Comparison of ENCODE assay signal across 9 cellular contexts in the genomic region with DNA sequence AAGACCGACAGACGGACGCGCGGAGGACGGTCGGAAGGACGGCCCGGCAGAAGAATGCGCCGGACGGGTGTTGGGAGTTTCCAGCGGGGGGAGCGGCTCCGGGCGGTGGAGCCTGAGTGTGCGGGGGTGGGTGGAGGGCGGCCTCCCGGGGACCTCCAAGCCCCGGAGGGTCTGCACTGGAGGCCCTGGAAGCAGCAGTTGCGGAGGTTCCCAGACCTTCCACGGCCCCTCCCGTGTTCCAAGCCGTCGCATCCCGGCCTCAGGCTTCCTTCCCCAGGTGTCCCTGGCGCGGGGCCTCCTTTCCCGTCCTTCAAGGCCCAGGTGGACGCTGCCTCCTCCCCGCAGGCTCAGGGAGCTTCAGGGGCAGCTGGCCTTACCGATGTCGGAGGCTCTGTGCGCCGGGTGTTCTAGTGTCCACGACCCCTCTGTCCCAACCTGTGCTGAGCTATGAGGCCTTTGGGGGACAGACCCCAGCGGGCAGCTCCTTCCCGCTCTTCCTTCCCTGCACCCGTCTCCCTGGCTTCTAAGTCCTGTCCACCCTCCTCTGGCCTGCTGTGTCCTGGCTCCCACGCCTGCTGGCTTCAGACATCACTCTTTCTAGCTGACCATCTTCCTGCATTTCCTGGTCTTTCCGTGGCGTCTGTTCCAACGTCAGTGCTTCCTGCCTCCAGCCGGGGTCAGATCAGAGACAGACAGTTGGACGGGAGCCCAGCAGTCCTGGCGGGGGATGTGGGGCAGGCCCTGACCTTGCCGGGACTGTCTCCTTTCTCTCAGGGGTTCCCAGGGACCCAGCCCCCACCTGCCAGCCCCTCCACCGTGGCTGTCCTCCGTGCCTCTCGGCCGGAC. TPM values are rescaled to one million over a fixed set of nuclear protein-coding genes. Genes with fewer than 3 reads are reported as not detected.
DNase-seq lines count a peak whose midpoint lies in the region; ATAC-seq, FAIRE-seq and TF ChIP-seq lines count a peak whose summit lies in the region.
"Had no signal": no experiment of that assay in that cellular context is flagged by ENCODE, and none has a peak within 500 bp of the region (broad histone marks: within the 10 kb centered on the region; RNA-seq: fewer than 3 reads in every experiment).

No MANE protein-coding gene starts in this region.

- 29% methylated on average over 47 of the region's 51 CpGs; no CpG with 5 or more reads in 1 of the 2 donors for WGBS in transverse colon (ENCODE audit: low coverage in 1 of 2), 2 donors

- H3K36me3 ChIP-seq in lower lobe of right lung, result no peaks in the 10 kb centered on the region
- H3K36me3 ChIP-seq in transverse colon, result no peaks in the 10 kb centered on the region

- H3K4me3 Mint-ChIP-seq in activated CD4-positive, alpha-beta T cell treated with anti-CD3 and anti-CD28 coated beads, Interleukin-2, amount 10 ng/mL, durations not matched to agents 7 days and 5 days, result peak overlapping the region; percentile 40

- no peak for TF ChIP-seq EP300 in transverse colon (IDR thresholded peaks at IDR 0.05; ENCODE audit: low read depth)

- TF ChIP-seq CTCF in lower lobe of right lung (IDR thresholded peaks at IDR 0.05), result no peak
- peak in 1 of 5 experiments; percentile 30 for TF ChIP-seq CTCF in transverse colon (IDR thresholded peaks at IDR 0.05)
- TF ChIP-seq CTCF in D721Med (IDR thresholded peaks at IDR 0.05; ENCODE audit: insufficient read depth, missing control alignments), result no peak

- peak; percentile 67 for TF ChIP-seq POLR2A in transverse colon (IDR thresholded peaks at IDR 0.05)

- H3K9me3 ChIP-seq in lower lobe of right lung (no peaks in the 10 kb centered on the region), transverse colon (no peaks in the 10 kb centered on the region)

- H3K27me3 ChIP-seq in lower lobe of right lung (ENCODE audit: low read depth) (peaks cover 54% of the 10 kb centered on the region), transverse colon (peaks cover 75% of the 10 kb centered on the region)

- in situ Hi-C loops in transverse colon (cut with MboI; ENCODE audit: low pct_ligation_motif_present in 1 of 4, low pct_unique_long_range_greater_than_20kb in 1 of 4, low sequenced_read_pairs in 3 of 4), result loop anchor here in 2 of 4 donors (25.0 kb wide), 1 partner anchor 116 kb away; the partner anchor contains the start of genes EXD3 (in 2 of the 2) and NOXA1 (in 2 of the 2)

- peaks cover 49% of the 10 kb centered on the region for H3K27me3 Mint-ChIP-seq in activated CD4-positive, alpha-beta T cell treated with anti-CD3 and anti-CD28 coated beads, Interleukin-2, amount 10 ng/mL, durations not matched to agents 7 days and 5 days

- intact Hi-C loops in lower lobe of right lung (cut with DNase I) (no loop called here), transverse colon (cut with DNase I; ENCODE audit: low total_unique reads) (no loop called here)

- no peak for DNase-seq in activated CD4-positive, alpha-beta T cell treated with anti-CD3 and anti-CD28 coated beads, Interleukin-2, amount 10 ng/mL, durations not matched to agents 7 days and 5 days
- DNase-seq in activated CD4-positive, alpha-beta T cell treated with anti-CD3 and anti-CD28 coated beads for 1 hour, result no peak
- DNase-seq in dermis blood vessel endothelial cell (peak; percentile 96), lower lobe of right lung (no peak), transverse colon (peak; percentile 77), D721Med (ENCODE audit: insufficient read length, low spot score) (no peak), GM19240 (ENCODE audit: insufficient read length, low spot score) (no peak)
- DNase-seq: stimulated activated CD4-positive, alpha-beta T cell treated with anti-CD3 and anti-CD28 coated beads, Interleukin-4, amount 100 ng/mL, for 4 hours had no signal

- no peaks in the 10 kb centered on the region for H3K9me3 Mint-ChIP-seq in activated CD4-positive, alpha-beta T cell treated with anti-CD3 and anti-CD28 coated beads, Interleukin-2, amount 10 ng/mL, durations not matched to agents 7 days and 5 days

- no peak for FAIRE-seq in D721Med (lab: Jason Lieb, UNC)

- H3K27ac Mint-ChIP-seq in activated CD4-positive, alpha-beta T cell treated with anti-CD3 and anti-CD28 coated beads, Interleukin-2, amount 10 ng/mL, durations not matched to agents 7 days and 5 days, result no peak overlapping the region

- H3K4me1 ChIP-seq in lower lobe of right lung (peaks cover 37% of the 10 kb centered on the region), transverse colon (peaks cover 6 to 62% (median 48%) of the 10 kb centered on the region in 4 donors)

- H3K27ac ChIP-seq in lower lobe of right lung (peak overlapping the region; percentile 81), transverse colon (peak overlapping the region; percentile 86 to 91 (median 88))

- H3K4me1 Mint-ChIP-seq in activated CD4-positive, alpha-beta T cell treated with anti-CD3 and anti-CD28 coated beads, Interleukin-2, amount 10 ng/mL, durations not matched to agents 7 days and 5 days, result peaks cover 13% of the 10 kb centered on the region

- CTCF ChIA-PET in activated CD4-positive, alpha-beta T cell treated with anti-CD3 and anti-CD28 coated beads, Interleukin-2, amount 10 ng/mL, durations not matched to agents 7 days and 5 days (lab: Charles Lee), result interaction anchor here (1.0 to 1.3 kb wide), 2 partner anchors 79 to 568 kb away, joined by 3 read pairs; no protein-coding TSS in a partner anchor

- H3K4me3 ChIP-seq in lower lobe of right lung (peak overlapping the region; percentile 51), transverse colon (peak overlapping the region; percentile 0 to 52 (median 44))

- POLR2A ChIA-PET in activated CD4-positive, alpha-beta T cell treated with anti-CD3 and anti-CD28 coated beads, Interleukin-2, amount 10 ng/mL, durations not matched to agents 7 days and 5 days (lab: Charles Lee), result no interaction called here

- no peaks in the 10 kb centered on the region for H3K36me3 Mint-ChIP-seq in activated CD4-positive, alpha-beta T cell treated with anti-CD3 and anti-CD28 coated beads, Interleukin-2, amount 10 ng/mL, durations not matched to agents 7 days and 5 days (ENCODE audit: low read depth)

- ATAC-seq in lower lobe of right lung, result no peak
- ATAC-seq in GM18868 (IDR thresholded peaks at IDR 0.05; ENCODE audit: unreplicated experiment), result no peak

RNA-seq across cellular contexts. Expression of gene NRARP, which starts 5.6 kb away (rescaled TPM):
- total RNA-seq in activated CD4-positive, alpha-beta T cell treated with anti-CD3 and anti-CD28 coated beads, Interleukin-2, amount 10 ng/mL, durations not matched to agents 7 days and 5 days, result under 1 TPM; 0.32 to 0.44 TPM
- total RNA-seq in dermis blood vessel endothelial cell (64.3 and 82.2 TPM in 2 replicates), lower lobe of right lung (6.5 TPM), transverse colon (100 to 1,000 TPM in 3 of 4 donors, 10 to 100 TPM in 1; 92.0 to 343 (median 134) TPM)

RNA-seq across cellular contexts. Expression of gene TOR4A, which starts 18.9 kb away (rescaled TPM):
- 1 to 10 TPM; 6.0 to 7.1 TPM for total RNA-seq in activated CD4-positive, alpha-beta T cell treated with anti-CD3 and anti-CD28 coated beads, Interleukin-2, amount 10 ng/mL, durations not matched to agents 7 days and 5 days
- total RNA-seq in dermis blood vessel endothelial cell, result 29.8 and 46.0 TPM in 2 replicates
- total RNA-seq in lower lobe of right lung, result 27.2 TPM
- 100 to 1,000 TPM in 1 of 4 donors, 10 to 100 TPM in 3; 49.2 to 121 (median 71.7) TPM for total RNA-seq in transverse colon

RNA-seq across cellular contexts. Expression of gene NELFB, which starts 41.3 kb away (rescaled TPM):
- 10 to 100 TPM; 54.1 to 66.6 TPM for total RNA-seq in activated CD4-positive, alpha-beta T cell treated with anti-CD3 and anti-CD28 coated beads, Interleukin-2, amount 10 ng/mL, durations not matched to agents 7 days and 5 days
- total RNA-seq in dermis blood vessel endothelial cell (55.3 and 83.7 TPM in 2 replicates), lower lobe of right lung (44.7 TPM), transverse colon (10 to 100 TPM; 28.1 to 90.5 (median 53.9) TPM)

RNA-seq across cellular contexts. Expression of gene STPG3, which starts 45.4 kb away (rescaled TPM):
- total RNA-seq in activated CD4-positive, alpha-beta T cell treated with anti-CD3 and anti-CD28 coated beads, Interleukin-2, amount 10 ng/mL, durations not matched to agents 7 days and 5 days, result not detected
- 0.34 TPM in 1 of 2 replicates, not detected in the other for total RNA-seq in dermis blood vessel endothelial cell
- 0.38 TPM for total RNA-seq in lower lobe of right lung
- not detected for total RNA-seq in transverse colon

RNA-seq across cellular contexts. Expression of gene TUBB4B, which starts 55.4 kb away (rescaled TPM):
- 100 to 1,000 TPM; 355 to 382 TPM for total RNA-seq in activated CD4-positive, alpha-beta T cell treated with anti-CD3 and anti-CD28 coated beads, Interleukin-2, amount 10 ng/mL, durations not matched to agents 7 days and 5 days
- total RNA-seq in dermis blood vessel endothelial cell (128 and 305 TPM in 2 replicates), lower lobe of right lung (208 TPM), transverse colon (100 to 1,000 TPM; 223 to 390 (median 348) TPM)

Comparison
In these comparisons a context has a peak if more than half of its experiments do, and no peak if none do; other contexts are left out.
1. DNase-seq: peak in dermis blood vessel endothelial cell (single experiment) and transverse colon (single experiment); none in activated CD4-positive, alpha-beta T cell treated with anti-CD3 and anti-CD28 coated beads, Interleukin-2, amount 10 ng/mL, durations not matched to agents 7 days and 5 days (single experiment), activated CD4-positive, alpha-beta T cell treated with anti-CD3 and anti-CD28 coated beads for 1 hour (single experiment), lower lobe of right lung (single experiment), D721Med (single experiment) and GM19240 (single experiment).